Comparison of ENCODE assay signal across 9 cellular contexts in genomic region chr17:29590979-29591736, GRCh38. TPM values are rescaled to one million over a fixed set of nuclear protein-coding genes. Genes with fewer than 3 reads are reported as not detected.
DNase-seq lines count a peak whose midpoint lies in the region; ATAC-seq, FAIRE-seq and TF ChIP-seq lines count a peak whose summit lies in the region.
"Had no signal": no experiment of that assay in that cellular context is flagged by ENCODE, and none has a peak within 500 bp of the region (broad histone marks: within the 10 kb centered on the region; RNA-seq: fewer than 3 reads in every experiment).

No MANE protein-coding gene starts in this region.

- H3F3A ChIP-seq in OCI-LY1 (ENCODE audit: insufficient read depth, low read length) = no peaks in the 10 kb centered on the region

- TF ChIP-seq CTCF in OCI-LY1 (IDR thresholded peaks at IDR 0.05; ENCODE audit: low read length) = no peak
- TF ChIP-seq CTCF in astrocyte (IDR thresholded peaks at IDR 0.05; ENCODE audit: insufficient read depth, low read depth, low read length) = no peak

- H3K4me3 Mint-ChIP-seq in astrocyte (ENCODE audit: unreplicated experiment) = peak overlapping the region; percentile 83

- H3K9ac ChIP-seq in OCI-LY1 (ENCODE audit: low read length) = peak overlapping the region; percentile 93
- peak overlapping the region; percentile 63 for H3K9ac ChIP-seq in astrocyte (ENCODE audit: low read length)
- H3K9ac ChIP-seq in iPS-18a (ENCODE audit: low read length) = peak overlapping the region; percentile 67
- peak overlapping the region; percentile 70 for H3K9ac ChIP-seq in skeletal muscle satellite cell (ENCODE audit: low read depth, low read length)

- DNase-seq in ACHN = peak; percentile 22
- DNase-seq in astrocyte (ENCODE audit: low read depth) = peak; percentile 77
- DNase-seq in 8988T = no peak

- H3K79me2 ChIP-seq in OCI-LY1 (ENCODE audit: insufficient read depth, low read length) (peaks cover 9% of the 10 kb centered on the region; the same call in 1 of the 2 replicates), astrocyte (ENCODE audit: insufficient read depth, low read length) (peaks cover 29% of the 10 kb centered on the region)

- no peaks in the 10 kb centered on the region for H3K9me3 ChIP-seq in OCI-LY1 (ENCODE audit: low read length)
- H3K9me3 ChIP-seq in astrocyte (ENCODE audit: insufficient read depth, low read depth, low read length) = no peaks in the 10 kb centered on the region
- no peaks in the 10 kb centered on the region for H3K9me3 ChIP-seq in iPS-18a (ENCODE audit: control insufficient read depth, low read depth, low read length)
- no peaks in the 10 kb centered on the region for H3K9me3 ChIP-seq in skeletal muscle satellite cell (replicated peaks; ENCODE audit: low read length)

- no peaks in the 10 kb centered on the region for H3K27me3 Mint-ChIP-seq in astrocyte (ENCODE audit: low read depth, unreplicated experiment)

- H3K9me2 ChIP-seq in OCI-LY1 (ENCODE audit: low read depth, low read length) = no peaks in the 10 kb centered on the region

- H3K27ac ChIP-seq in OCI-LY1 (ENCODE audit: low read depth, low read length, poor library complexity, severe bottlenecking) (peak overlapping the region; percentile 87), astrocyte (ENCODE audit: low read depth, low read length) (peak overlapping the region; percentile 60), iPS-18a (ENCODE audit: low read length) (no peak overlapping the region)

- H3K27ac Mint-ChIP-seq in astrocyte (ENCODE audit: unreplicated experiment) = peak overlapping the region; percentile 92

- TF ChIP-seq POLR2A in GM18951 (IDR thresholded peaks at IDR 0.05; ENCODE audit: extremely low read depth, insufficient read depth, insufficient read length) = peak; percentile 8

- no peaks in the 10 kb centered on the region for H3K36me3 Mint-ChIP-seq in astrocyte (ENCODE audit: low read depth, unreplicated experiment)

- no peaks in the 10 kb centered on the region for H4K20me1 ChIP-seq in OCI-LY1 (ENCODE audit: insufficient read depth, low read length)
- H4K20me1 ChIP-seq in astrocyte (ENCODE audit: insufficient read depth, low read length) = peaks cover 52% of the 10 kb centered on the region

- H3K4me1 Mint-ChIP-seq in astrocyte (ENCODE audit: low read depth, unreplicated experiment) = peaks cover 13% of the 10 kb centered on the region

- peak overlapping the region; percentile 5; the same call in 1 of the 2 replicates for H2AFZ ChIP-seq in OCI-LY1 (ENCODE audit: low read length)
- peak overlapping the region; percentile 84 for H2AFZ ChIP-seq in astrocyte (ENCODE audit: low read depth, low read length)

- H3K4me2 ChIP-seq in OCI-LY1 (ENCODE audit: low read length) (peak overlapping the region; percentile 99), astrocyte (ENCODE audit: low read length) (peak overlapping the region; percentile 91), skeletal muscle satellite cell (ENCODE audit: low read length) (peak overlapping the region; percentile 97)

- no peak for FAIRE-seq in astrocyte (lab: Jason Lieb, UNC)
- FAIRE-seq: islet of Langerhans had no signal

- no peaks in the 10 kb centered on the region for H3K27me3 ChIP-seq in OCI-LY1 (ENCODE audit: insufficient read depth, low read length)
- peaks cover 4% of the 10 kb centered on the region for H3K27me3 ChIP-seq in astrocyte (ENCODE audit: insufficient read depth, low read length)
- peaks cover 8% of the 10 kb centered on the region for H3K27me3 ChIP-seq in iPS-18a (ENCODE audit: control insufficient read depth, insufficient read depth, low read length)
- H3K27me3 ChIP-seq in skeletal muscle satellite cell (ENCODE audit: control insufficient read depth, insufficient read depth, low read length) = no peaks in the 10 kb centered on the region

- no peaks in the 10 kb centered on the region for H3K36me3 ChIP-seq in OCI-LY1 (ENCODE audit: insufficient read depth, low read length)
- H3K36me3 ChIP-seq in astrocyte (ENCODE audit: insufficient read depth, low read length) = no peaks in the 10 kb centered on the region
- H3K36me3 ChIP-seq in iPS-18a (ENCODE audit: control insufficient read depth, low read depth, low read length) = no peaks in the 10 kb centered on the region
- no peaks in the 10 kb centered on the region for H3K36me3 ChIP-seq in skeletal muscle satellite cell (ENCODE audit: insufficient read depth, low read length)

- peaks cover 66% of the 10 kb centered on the region for H3K4me1 ChIP-seq in OCI-LY1 (ENCODE audit: insufficient read depth, low read length, severe bottlenecking)
- peaks cover 61% of the 10 kb centered on the region for H3K4me1 ChIP-seq in astrocyte (ENCODE audit: insufficient read depth, low read length)
- H3K4me1 ChIP-seq in iPS-18a (ENCODE audit: control insufficient read depth, low read depth, low read length) = peaks cover 35% of the 10 kb centered on the region
- H3K4me1 ChIP-seq in skeletal muscle satellite cell (ENCODE audit: control insufficient read depth, insufficient read depth, low read length) = peaks cover 68% of the 10 kb centered on the region

- peak overlapping the region; percentile 85 for H3K4me3 ChIP-seq in OCI-LY1 (ENCODE audit: low read depth, low read length, poor library complexity, severe bottlenecking)
- peak overlapping the region; percentile 47 for H3K4me3 ChIP-seq in astrocyte (ENCODE audit: insufficient read depth, low read depth, low read length)
- peak overlapping the region; percentile 82 for H3K4me3 ChIP-seq in iPS-18a (ENCODE audit: low read length)
- peak overlapping the region; percentile 91 for H3K4me3 ChIP-seq in skeletal muscle satellite cell (ENCODE audit: low read length)

- no peak for ATAC-seq in HG03432 (IDR thresholded peaks at IDR 0.05; ENCODE audit: unreplicated experiment)

- in situ Hi-C loops in ACHN (cut with HindIII; ENCODE audit: low pct_ligation_motif_present, low pct_unique_long_range_greater_than_20kb, low sequenced_read_pairs) (no loop called here), GM18951 (cut with MboI; ENCODE audit: low sequenced_read_pairs, unreplicated experiment) (no loop called here)

- H3K9me3 Mint-ChIP-seq in astrocyte (ENCODE audit: unreplicated experiment) = no peaks in the 10 kb centered on the region

RNA-seq across cellular contexts. Expression of gene GIT1, which starts 1.7 kb away (rescaled TPM):
- total RNA-seq in astrocyte = 48.9 and 52.2 TPM in 2 replicates
- 23.6 and 33.2 TPM in 2 replicates for total RNA-seq in skeletal muscle satellite cell (2012; rRNA removed)

RNA-seq across cellular contexts. Expression of gene ANKRD13B, which starts 1.8 kb away (rescaled TPM):
- 16.3 and 17.9 TPM in 2 replicates for total RNA-seq in astrocyte
- total RNA-seq in skeletal muscle satellite cell (2012; rRNA removed) = 7.4 and 11.9 TPM in 2 replicates

RNA-seq across cellular contexts. Expression of gene TP53I13, which starts 22.7 kb away (rescaled TPM):
- 31.7 and 31.8 TPM in 2 replicates for total RNA-seq in astrocyte
- total RNA-seq in skeletal muscle satellite cell (2012; rRNA removed) = 37.5 and 51.8 TPM in 2 replicates

RNA-seq across cellular contexts. Expression of gene ABHD15, which starts 24.3 kb away (rescaled TPM):
- 8.6 and 9.7 TPM in 2 replicates for total RNA-seq in astrocyte
- total RNA-seq in skeletal muscle satellite cell (2012; rRNA removed) = 6.6 and 7.9 TPM in 2 replicates

RNA-seq across cellular contexts. Expression of gene CORO6, which starts 31.6 kb away (rescaled TPM):
- total RNA-seq in astrocyte = 8.9 and 9.5 TPM in 2 replicates
- 4.8 and 8.7 TPM in 2 replicates for total RNA-seq in skeletal muscle satellite cell (2012; rRNA removed)
